1 cellular context compared by ENCODE assay signal in genomic region chr2:206424134-206424533, GRCh38.
TF ChIP-seq lines count a peak whose summit lies in the region.

No MANE protein-coding gene starts in this region.

TF ChIP-seq in GM23338, 12 proteins besides CTCF, POLR2A, EP300 and RAD21 (continued from another document):
- TF ChIP-seq ZNF462 (CRISPR knock-in tag; IDR thresholded peaks at IDR 0.05) = no peak
